20 cellular contexts compared by ENCODE assay signal in the genomic region with DNA sequence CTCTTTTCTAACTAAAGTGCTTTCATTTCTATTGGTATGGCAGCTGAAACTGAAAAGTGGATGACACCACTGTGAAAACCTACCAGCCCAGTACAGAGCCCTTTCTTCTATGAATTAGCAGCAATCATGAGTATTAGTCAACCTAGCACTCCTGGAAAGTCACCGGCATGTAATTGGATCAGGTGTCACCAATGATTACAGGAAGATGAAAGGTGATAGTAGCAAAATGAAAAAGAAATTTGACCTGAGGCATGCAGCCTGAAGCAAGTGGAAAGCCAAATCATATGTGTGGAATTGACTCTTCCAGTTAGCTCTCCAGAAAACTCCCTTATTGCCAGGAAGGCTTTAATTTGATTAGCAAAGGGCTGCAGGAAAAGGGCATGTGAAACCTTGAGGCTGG.
A peak's percentile ranks its signal among the peaks of the same experiment; 100 is the strongest.
DNase-seq lines count a peak whose midpoint lies in the region; ATAC-seq, FAIRE-seq and TF ChIP-seq lines count a peak whose summit lies in the region.
"Had no signal": no experiment of that assay in that cellular context is flagged by ENCODE, and none has a peak within 500 bp of the region (broad histone marks: within the 10 kb centered on the region; RNA-seq: fewer than 3 reads in every experiment).

No MANE protein-coding gene starts in this region.

- no peak for DNase-seq in stimulated activated naive CD8-positive, alpha-beta T cell treated with anti-CD3 and anti-CD28 coated beads, Interleukin-15, amount 100 ng/mL, for 72 hours
- no peak for DNase-seq in stimulated activated naive CD8-positive, alpha-beta T cell treated with anti-CD3 and anti-CD28 coated beads, Interleukin-15, Interleukin-2, amounts not matched to agents 100 U/mL and 50 U/mL, for 24 hours
- DNase-seq in NCI-H2171 (lab: John Stamatoyannopoulos, UW), result peak; percentile 47
- DNase-seq in GM12878 (ENCODE audit: low read depth, low spot score), result no peak
- DNase-seq in stimulated activated effector memory CD8-positive, alpha-beta T cell treated with anti-CD3 and anti-CD28 coated beads, Interleukin-12 subunit alpha, Interleukin-12 subunit beta, amount 100 ng/mL, for 72 hours (ENCODE audit: low spot score in 2 of 2), result no peak
- no peak for DNase-seq in RCC 7860 (ENCODE audit: low spot score)
- no peak for DNase-seq in NCI-H526 treated with DMSO at 0.1 percent for 48 hours (lab: John Stamatoyannopoulos, UW)
- DNase-seq: activated CD4-positive, alpha-beta T cell treated with anti-CD3 and anti-CD28 coated beads, Interleukin-2, amount 50 U/mL, for 1 hour; activated T-cell treated with anti-CD3 and anti-CD28 coated beads, Interleukin-2, amount 50 U/mL, for 72 hours; adrenal gland; COR-L47; hypothalamus; NCI-H446; thyroid gland had no signal

- H4K20me1 ChIP-seq in GM12878 (ENCODE audit: control insufficient read depth, insufficient read depth), result no peaks in the 10 kb centered on the region

- H3K36me3 ChIP-seq in GM12878 (ENCODE audit: control insufficient read depth in 2 of 2, insufficient read depth in 2 of 2, low read length in 1 of 2), result no peaks in the 10 kb centered on the region
- H3K36me3 ChIP-seq: adrenal gland, prostate gland, thyroid gland had no signal

- H3K4me2 ChIP-seq in GM12878 (ENCODE audit: control insufficient read depth, insufficient read depth), result no peak overlapping the region

- WGBS in GM12878 (ENCODE audit: insufficient coverage, insufficient replicate concordance, low lambda C conversion rate, missing lambda C conversion rate), result 88% methylated on average over 1 of the region's 1 CpG

- H3K27me3 ChIP-seq in GM12878 (replicated peaks in 1 of 2; ENCODE audit: control insufficient read depth in 2 of 2, insufficient read depth in 2 of 2, low read length in 1 of 2), result no peaks in the 10 kb centered on the region
- H3K27me3 ChIP-seq: adrenal gland, thyroid gland had no signal

- TF ChIP-seq EP300 in GM12878 (IDR thresholded peaks at IDR 0.05; ENCODE audit: borderline replicate concordance in 1 of 2, control insufficient read depth in 1 of 2, low read depth in 2 of 2, low read length in 2 of 2), result no peak

- no TSS peak for BruUV-seq in GM12878 (replicated peaks; lab: Mats Ljungman, UMichigan)

- H3K36me3 Mint-ChIP-seq in stimulated activated effector memory CD8-positive, alpha-beta T cell treated with anti-CD3 and anti-CD28 coated beads, Interleukin-12 subunit alpha, Interleukin-12 subunit beta, amount 100 ng/mL, for 72 hours, result no peaks in the 10 kb centered on the region

- H3K4me1 ChIP-seq in GM12878 (ENCODE audit: control insufficient read depth, insufficient read depth, low read length), result no peaks in the 10 kb centered on the region
- H3K4me1 ChIP-seq: adrenal gland, prostate gland, thyroid gland had no signal

- FAIRE-seq in GM12878 (lab: Jason Lieb, UNC) (no peak), RCC 7860 (lab: Jason Lieb, UNC) (no peak)
- FAIRE-seq: TTC549 had no signal

- SMC1A ChIA-PET in GM12878 (lab: Charles Lee; ENCODE audit: uncharacterized antibody, unreplicated experiment), result no interaction called here

- no peak for TF ChIP-seq RAD21 in GM12878 (IDR thresholded peaks at IDR 0.05; ENCODE audit: insufficient read depth, low read depth, low read length)

- peak; percentile 75 for ATAC-seq in stimulated activated naive CD8-positive, alpha-beta T cell treated with anti-CD3 and anti-CD28 coated beads, Interleukin-15, amount 100 ng/mL, for 72 hours
- no peak for ATAC-seq in stimulated activated naive CD8-positive, alpha-beta T cell treated with anti-CD3 and anti-CD28 coated beads, Interleukin-15, Interleukin-2, amounts not matched to agents 100 U/mL and 50 U/mL, for 24 hours
- ATAC-seq in GM12878, result peak; percentile 49; the same call in 2 of the 3 replicates
- ATAC-seq in stimulated activated effector memory CD8-positive, alpha-beta T cell treated with anti-CD3 and anti-CD28 coated beads, Interleukin-12 subunit alpha, Interleukin-12 subunit beta, amount 100 ng/mL, for 72 hours, result peak; percentile 63
- no peak for ATAC-seq in GM21390 (IDR thresholded peaks at IDR 0.05; ENCODE audit: unreplicated experiment)
- ATAC-seq: natural killer cell treated with Interleukin-12 subunit alpha and Interleukin-12 subunit beta and Interleukin-15 and Interleukin-18, amount 100 ng/mL, for 72 hours had no signal

- peaks cover 0 to 8% of the 10 kb centered on the region in 2 donors for H3K9me3 Mint-ChIP-seq in stimulated activated naive CD8-positive, alpha-beta T cell treated with anti-CD3 and anti-CD28 coated beads, Interleukin-15, amount 100 ng/mL, for 72 hours
- no peaks in the 10 kb centered on the region for H3K9me3 Mint-ChIP-seq in stimulated activated effector memory CD8-positive, alpha-beta T cell treated with anti-CD3 and anti-CD28 coated beads, Interleukin-12 subunit alpha, Interleukin-12 subunit beta, amount 100 ng/mL, for 72 hours
- H3K9me3 Mint-ChIP-seq: natural killer cell treated with Interleukin-12 subunit alpha and Interleukin-12 subunit beta and Interleukin-15 and Interleukin-18, amount 100 ng/mL, for 72 hours had no signal

- in situ Hi-C loops in GM12878 (cut with MboI), result no loop called here

- no peak overlapping the region for H3K27ac ChIP-seq in GM12878 (ENCODE audit: control insufficient read depth, insufficient read depth)
- H3K27ac ChIP-seq: adrenal gland, prostate gland, SK-N-MC, thyroid gland had no signal

- H3K27ac Mint-ChIP-seq in stimulated activated naive CD8-positive, alpha-beta T cell treated with anti-CD3 and anti-CD28 coated beads, Interleukin-15, amount 100 ng/mL, for 72 hours, result no peak overlapping the region
- H3K27ac Mint-ChIP-seq in stimulated activated effector memory CD8-positive, alpha-beta T cell treated with anti-CD3 and anti-CD28 coated beads, Interleukin-12 subunit alpha, Interleukin-12 subunit beta, amount 100 ng/mL, for 72 hours, result no peak overlapping the region
- H3K27ac Mint-ChIP-seq: activated T-cell treated with anti-CD3 and anti-CD28 coated beads, Interleukin-2, amount 50 U/mL, for 72 hours; IgD-negative memory B cell; natural killer cell treated with Interleukin-12 subunit alpha and Interleukin-12 subunit beta and Interleukin-15 and Interleukin-18, amount 100 ng/mL, for 72 hours had no signal

- RAD21 ChIA-PET in GM12878 (lab: Charles Lee; ENCODE audit: unreplicated experiment), result no interaction called here

- no peak overlapping the region for H3K4me3 Mint-ChIP-seq in stimulated activated naive CD8-positive, alpha-beta T cell treated with anti-CD3 and anti-CD28 coated beads, Interleukin-15, amount 100 ng/mL, for 72 hours
- no peak overlapping the region for H3K4me3 Mint-ChIP-seq in stimulated activated effector memory CD8-positive, alpha-beta T cell treated with anti-CD3 and anti-CD28 coated beads, Interleukin-12 subunit alpha, Interleukin-12 subunit beta, amount 100 ng/mL, for 72 hours
- H3K4me3 Mint-ChIP-seq: activated T-cell treated with anti-CD3 and anti-CD28 coated beads, Interleukin-2, amount 50 U/mL, for 72 hours; IgD-negative memory B cell; natural killer cell treated with Interleukin-12 subunit alpha and Interleukin-12 subunit beta and Interleukin-15 and Interleukin-18, amount 100 ng/mL, for 72 hours had no signal

- no peak for TF ChIP-seq POLR2A in GM12878 (IDR thresholded peaks at IDR 0.05; ENCODE audit: low read depth, low read length)

- POLR2A ChIA-PET in GM12878 (lab: Charles Lee), result no interaction called here

- no peak overlapping the region for H2AFZ ChIP-seq in GM12878 (ENCODE audit: control insufficient read depth, low read depth, low read length)

- H3K27me3 Mint-ChIP-seq in stimulated activated naive CD8-positive, alpha-beta T cell treated with anti-CD3 and anti-CD28 coated beads, Interleukin-15, amount 100 ng/mL, for 72 hours, result no peaks in the 10 kb centered on the region
- H3K27me3 Mint-ChIP-seq: IgD-negative memory B cell; natural killer cell treated with Interleukin-12 subunit alpha and Interleukin-12 subunit beta and Interleukin-15 and Interleukin-18, amount 100 ng/mL, for 72 hours had no signal

- H3K4me1 Mint-ChIP-seq in stimulated activated naive CD8-positive, alpha-beta T cell treated with anti-CD3 and anti-CD28 coated beads, Interleukin-15, amount 100 ng/mL, for 72 hours, result peaks cover 6% of the 10 kb centered on the region
- no peaks in the 10 kb centered on the region for H3K4me1 Mint-ChIP-seq in stimulated activated effector memory CD8-positive, alpha-beta T cell treated with anti-CD3 and anti-CD28 coated beads, Interleukin-12 subunit alpha, Interleukin-12 subunit beta, amount 100 ng/mL, for 72 hours

- intact Hi-C loops in GM12878 (cut with micrococcal nuclease; ENCODE audit: unreplicated experiment), result no loop called here

- CTCF ChIA-PET in GM12878 (lab: Yijun Ruan, JAX), result no interaction called here

- no peak overlapping the region for H3K9ac ChIP-seq in GM12878 (ENCODE audit: control insufficient read depth, insufficient read depth, low read length)

- TF ChIP-seq CTCF in GM12878 (IDR thresholded peaks at IDR 0.05 in 2 of 3, conservative IDR thresholded peaks at IDR 0.05 in 1 of 3; ENCODE audit: control insufficient read depth in 2 of 3, extremely low read depth in 1 of 3, insufficient read depth in 1 of 3, low read depth in 3 of 3, low read length in 3 of 3), result no peak

- H3K9me3 ChIP-seq in GM12878 (replicated peaks; ENCODE audit: control insufficient read depth, insufficient read depth, low read length), result no peaks in the 10 kb centered on the region
- H3K9me3 ChIP-seq: adrenal gland, prostate gland, thyroid gland had no signal

- H3K79me2 ChIP-seq in GM12878 (ENCODE audit: control insufficient read depth, insufficient read depth, low read length), result no peaks in the 10 kb centered on the region

- no peak overlapping the region for H3K4me3 ChIP-seq in GM12878
- H3K4me3 ChIP-seq: adrenal gland, prostate gland, SK-N-MC, thyroid gland had no signal

TF ChIP-seq in GM12878, 131 proteins besides CTCF, POLR2A, EP300 and RAD21 (continues in another document):
- no peak for TF ChIP-seq CBX3 (IDR thresholded peaks at IDR 0.05; ENCODE audit: borderline replicate concordance, low read depth)
- TF ChIP-seq SMAD1 (IDR thresholded peaks at IDR 0.05; ENCODE audit: low read depth, partially characterized antibody), result no peak
- TF ChIP-seq RCOR1 (conservative IDR thresholded peaks at IDR 0.05; ENCODE audit: low read depth, low read length), result no peak
- no peak for TF ChIP-seq ZSCAN29 (IDR thresholded peaks at IDR 0.05)
- TF ChIP-seq RFX5 (IDR thresholded peaks at IDR 0.05; ENCODE audit: low read depth, low read length), result no peak
- no peak for TF ChIP-seq ZNF217 (IDR thresholded peaks at IDR 0.05)
- no peak for TF ChIP-seq TAF1 (IDR thresholded peaks at IDR 0.05; ENCODE audit: borderline replicate concordance, low read depth, low read length)
- TF ChIP-seq BCL11A (IDR thresholded peaks at IDR 0.05; ENCODE audit: low read depth, low read length), result no peak
- no peak for TF ChIP-seq NBN (IDR thresholded peaks at IDR 0.05)
- no peak for TF ChIP-seq MTA2 (IDR thresholded peaks at IDR 0.05; ENCODE audit: low read depth)
- no peak for TF ChIP-seq FOS (IDR thresholded peaks at IDR 0.05; ENCODE audit: borderline replicate concordance, extremely low read depth, insufficient read length)

Comparison
In these comparisons a context has a peak if more than half of its experiments do, and no peak if none do; other contexts are left out.
1. ATAC-seq: peak in stimulated activated naive CD8-positive, alpha-beta T cell treated with anti-CD3 and anti-CD28 coated beads, Interleukin-15, amount 100 ng/mL, for 72 hours (single experiment), GM12878 (single experiment) and stimulated activated effector memory CD8-positive, alpha-beta T cell treated with anti-CD3 and anti-CD28 coated beads, Interleukin-12 subunit alpha, Interleukin-12 subunit beta, amount 100 ng/mL, for 72 hours (single experiment); none in stimulated activated naive CD8-positive, alpha-beta T cell treated with anti-CD3 and anti-CD28 coated beads, Interleukin-15, Interleukin-2, amounts not matched to agents 100 U/mL and 50 U/mL, for 24 hours (single experiment) and GM21390 (single experiment).